In the genomic region with DNA sequence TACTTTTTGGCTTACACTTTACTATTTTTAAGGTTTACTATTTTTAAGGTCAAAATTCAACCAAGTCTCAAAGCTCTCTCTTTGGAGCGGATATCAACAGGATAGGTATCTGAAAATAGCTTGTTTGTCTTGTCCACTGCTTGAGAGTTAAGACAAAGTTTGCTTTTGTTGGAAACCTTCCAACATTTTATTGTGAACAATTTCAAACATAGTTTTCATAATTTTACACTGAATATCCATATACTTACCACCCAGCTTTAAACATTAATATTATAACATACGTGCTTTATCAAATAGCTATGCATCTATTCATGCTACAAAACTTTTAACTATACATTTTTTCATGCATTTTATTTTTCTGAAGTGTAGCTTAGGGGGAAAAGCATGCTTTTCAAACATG, we compare ENCODE assay signal across 15 cellular contexts.
DNase-seq lines count a peak whose midpoint lies in the region; ATAC-seq and TF ChIP-seq lines count a peak whose summit lies in the region.
"Had no signal": no experiment of that assay in that cellular context is flagged by ENCODE, and none has a peak within 500 bp of the region (broad histone marks: within the 10 kb centered on the region; RNA-seq: fewer than 3 reads in every experiment).

No MANE protein-coding gene starts in this region.

- intact Hi-C loops in right cardiac atrium (cut with DNase I), result no loop called here
- intact Hi-C loops in Right ventricle myocardium inferior (cut with DNase I), result no loop called here
- intact Hi-C loops in activated T-helper 1 cell treated with anti-CD3 and anti-CD28 coated beads, Interleukin-12 subunit alpha, Interleukin-12 subunit beta, Interleukin-2, Interleukin-4 antibody, amounts not matched to agents 30 ng/mL and 10 ng/mL and 1 ng/mL, durations not matched to agents 14 hours and 24 hours and 36 hours (cut with micrococcal nuclease), result loop anchor here (10.0 kb wide), 1 partner anchor 521 kb away; no protein-coding TSS in a partner anchor

- no peaks in the 10 kb centered on the region for H3K79me2 ChIP-seq in fibroblast of lung (ENCODE audit: control insufficient read depth, insufficient read depth, low read length)

- H3K9me3 ChIP-seq in right cardiac atrium (ENCODE audit: control insufficient read depth, low read length) (no peaks in the 10 kb centered on the region), fibroblast of lung (ENCODE audit: control insufficient read depth, insufficient read depth, low read depth, low read length) (no peaks in the 10 kb centered on the region)
- H3K9me3 ChIP-seq: mucosa of descending colon, tibial artery had no signal

- TF ChIP-seq CTCF in fibroblast of lung (conservative IDR thresholded peaks at IDR 0.05 in 1 of 2, IDR thresholded peaks at IDR 0.05 in 1 of 2; ENCODE audit: low read depth in 1 of 2, low read length in 2 of 2), result no peak

- no peak overlapping the region for H3K4me3 ChIP-seq in right cardiac atrium (ENCODE audit: low read length)
- H3K4me3 ChIP-seq in fibroblast of lung (replicated peaks in 1 of 4; ENCODE audit: control extremely low read depth in 1 of 4, insufficient read depth in 1 of 4, low read depth in 3 of 4, low read length in 4 of 4), result no peak overlapping the region
- H3K4me3 ChIP-seq: mucosa of descending colon, tibial artery had no signal

- DNase-seq in right cardiac atrium, result no peak
- no peak for DNase-seq in Right ventricle myocardium inferior (ENCODE audit: missing footprints)
- no peak for DNase-seq in activated T-helper 1 cell treated with anti-CD3 and anti-CD28 coated beads, Interleukin-12 subunit alpha, Interleukin-12 subunit beta, Interleukin-2, Interleukin-4 antibody, amounts not matched to agents 30 ng/mL and 10 ng/mL and 1 ng/mL, durations not matched to agents 14 hours and 24 hours and 36 hours (ENCODE audit: low spot score)
- DNase-seq in fibroblast of lung (ENCODE audit: low read depth in 2 of 2), result peak; percentile 44 to 52
- no peak for DNase-seq in stimulated activated naive CD8-positive, alpha-beta T cell treated with anti-CD3 and anti-CD28 coated beads, Interleukin-15, amount 100 ng/mL, for 72 hours
- no peak for DNase-seq in substantia nigra (lab: John Stamatoyannopoulos, UW)
- no peak for DNase-seq in NCI-H345 (lab: John Stamatoyannopoulos, UW)
- DNase-seq: AML-193, DMS53, mucosa of descending colon, NCI-H1417 treated with DMSO at 0.1 percent for 48 hours, tibial artery, WERI-Rb-1 had no signal

- no peaks in the 10 kb centered on the region for H3K9me3 Mint-ChIP-seq in activated T-helper 1 cell treated with anti-CD3 and anti-CD28 coated beads, Interleukin-12 subunit alpha, Interleukin-12 subunit beta, Interleukin-2, Interleukin-4 antibody, amounts not matched to agents 30 ng/mL and 10 ng/mL and 1 ng/mL, durations not matched to agents 14 hours and 24 hours and 36 hours
- H3K9me3 Mint-ChIP-seq in stimulated activated naive CD8-positive, alpha-beta T cell treated with anti-CD3 and anti-CD28 coated beads, Interleukin-15, amount 100 ng/mL, for 72 hours, result no peaks in the 10 kb centered on the region

- peak overlapping the region; percentile 34 for H3K4me3 Mint-ChIP-seq in activated T-helper 1 cell treated with anti-CD3 and anti-CD28 coated beads, Interleukin-12 subunit alpha, Interleukin-12 subunit beta, Interleukin-2, Interleukin-4 antibody, amounts not matched to agents 30 ng/mL and 10 ng/mL and 1 ng/mL, durations not matched to agents 14 hours and 24 hours and 36 hours
- peak overlapping the region; percentile 74 to 85 for H3K4me3 Mint-ChIP-seq in stimulated activated naive CD8-positive, alpha-beta T cell treated with anti-CD3 and anti-CD28 coated beads, Interleukin-15, amount 100 ng/mL, for 72 hours

- ATAC-seq in right cardiac atrium, result no peak
- ATAC-seq in Right ventricle myocardium inferior, result no peak
- ATAC-seq in stimulated activated naive CD8-positive, alpha-beta T cell treated with anti-CD3 and anti-CD28 coated beads, Interleukin-15, amount 100 ng/mL, for 72 hours, result no peak
- ATAC-seq in HG02571 (IDR thresholded peaks at IDR 0.05; ENCODE audit: unreplicated experiment), result no peak

- 42% methylated on average over 2 of the region's 2 CpGs for WGBS in right cardiac atrium

- peak overlapping the region; percentile 26 for H3K27ac ChIP-seq in right cardiac atrium (ENCODE audit: low read length)
- H3K27ac ChIP-seq in fibroblast of lung (ENCODE audit: insufficient read depth, low read length), result no peak overlapping the region
- no peak overlapping the region for H3K27ac ChIP-seq in substantia nigra (ENCODE audit: low read depth, low read length, poor library complexity, severe bottlenecking)
- H3K27ac ChIP-seq: KMS-11, tibial artery, WERI-Rb-1 had no signal

- no peaks in the 10 kb centered on the region for H3K36me3 ChIP-seq in fibroblast of lung (ENCODE audit: control insufficient read depth, insufficient read depth, low read length)
- H3K36me3 ChIP-seq: tibial artery, WERI-Rb-1 had no signal

- no peaks in the 10 kb centered on the region for H3K27me3 ChIP-seq in right cardiac atrium (ENCODE audit: control insufficient read depth, insufficient read depth)
- H3K27me3 ChIP-seq in fibroblast of lung (ENCODE audit: control insufficient read depth, insufficient read depth, low read length), result no peaks in the 10 kb centered on the region
- H3K27me3 ChIP-seq: tibial artery had no signal

- peaks cover 53% of the 10 kb centered on the region for H3K4me1 ChIP-seq in right cardiac atrium (ENCODE audit: control insufficient read depth, insufficient read depth, low read length)
- H3K4me1 ChIP-seq in fibroblast of lung (ENCODE audit: control insufficient read depth, extremely low read depth, insufficient read depth, low read length), result peaks cover 16% of the 10 kb centered on the region

- peaks cover 50% of the 10 kb centered on the region for H3K36me3 Mint-ChIP-seq in activated T-helper 1 cell treated with anti-CD3 and anti-CD28 coated beads, Interleukin-12 subunit alpha, Interleukin-12 subunit beta, Interleukin-2, Interleukin-4 antibody, amounts not matched to agents 30 ng/mL and 10 ng/mL and 1 ng/mL, durations not matched to agents 14 hours and 24 hours and 36 hours (ENCODE audit: low read depth)

- H4K20me1 ChIP-seq in fibroblast of lung (ENCODE audit: control insufficient read depth, extremely low read depth, insufficient read depth, low read length), result no peaks in the 10 kb centered on the region

- H3K27me3 Mint-ChIP-seq in activated T-helper 1 cell treated with anti-CD3 and anti-CD28 coated beads, Interleukin-12 subunit alpha, Interleukin-12 subunit beta, Interleukin-2, Interleukin-4 antibody, amounts not matched to agents 30 ng/mL and 10 ng/mL and 1 ng/mL, durations not matched to agents 14 hours and 24 hours and 36 hours (ENCODE audit: insufficient read depth), result no peaks in the 10 kb centered on the region
- no peaks in the 10 kb centered on the region for H3K27me3 Mint-ChIP-seq in stimulated activated naive CD8-positive, alpha-beta T cell treated with anti-CD3 and anti-CD28 coated beads, Interleukin-15, amount 100 ng/mL, for 72 hours

- H2AFZ ChIP-seq in fibroblast of lung (ENCODE audit: low read length), result no peak overlapping the region

- H3K4me2 ChIP-seq in fibroblast of lung (ENCODE audit: extremely low read depth, insufficient read depth, low read length), result no peak overlapping the region

- H3K4me1 Mint-ChIP-seq in activated T-helper 1 cell treated with anti-CD3 and anti-CD28 coated beads, Interleukin-12 subunit alpha, Interleukin-12 subunit beta, Interleukin-2, Interleukin-4 antibody, amounts not matched to agents 30 ng/mL and 10 ng/mL and 1 ng/mL, durations not matched to agents 14 hours and 24 hours and 36 hours (ENCODE audit: low read depth), result peaks cover 100% of the 10 kb centered on the region
- peaks cover 100% of the 10 kb centered on the region for H3K4me1 Mint-ChIP-seq in stimulated activated naive CD8-positive, alpha-beta T cell treated with anti-CD3 and anti-CD28 coated beads, Interleukin-15, amount 100 ng/mL, for 72 hours

- peak overlapping the region; percentile 90 for H3K27ac Mint-ChIP-seq in activated T-helper 1 cell treated with anti-CD3 and anti-CD28 coated beads, Interleukin-12 subunit alpha, Interleukin-12 subunit beta, Interleukin-2, Interleukin-4 antibody, amounts not matched to agents 30 ng/mL and 10 ng/mL and 1 ng/mL, durations not matched to agents 14 hours and 24 hours and 36 hours
- peak overlapping the region; percentile 19 to 100 for H3K27ac Mint-ChIP-seq in stimulated activated naive CD8-positive, alpha-beta T cell treated with anti-CD3 and anti-CD28 coated beads, Interleukin-15, amount 100 ng/mL, for 72 hours

- H3K9ac ChIP-seq in fibroblast of lung (ENCODE audit: insufficient read depth, low read length), result no peak overlapping the region
- H3K9ac ChIP-seq: KMS-11 had no signal

Comparison
In these comparisons a context has a peak if more than half of its experiments do, and no peak if none do; other contexts are left out.
1. DNase-seq: peak in fibroblast of lung (2 of 2); none in right cardiac atrium (0 of 3), Right ventricle myocardium inferior (single experiment), activated T-helper 1 cell treated with anti-CD3 and anti-CD28 coated beads, Interleukin-12 subunit alpha, Interleukin-12 subunit beta, Interleukin-2, Interleukin-4 antibody, amounts not matched to agents 30 ng/mL and 10 ng/mL and 1 ng/mL, durations not matched to agents 14 hours and 24 hours and 36 hours (single experiment), stimulated activated naive CD8-positive, alpha-beta T cell treated with anti-CD3 and anti-CD28 coated beads, Interleukin-15, amount 100 ng/mL, for 72 hours (0 of 2), substantia nigra (0 of 49) and NCI-H345 (single experiment).